Comparison of ENCODE assay signal across 1 cellular context in the genomic region with DNA sequence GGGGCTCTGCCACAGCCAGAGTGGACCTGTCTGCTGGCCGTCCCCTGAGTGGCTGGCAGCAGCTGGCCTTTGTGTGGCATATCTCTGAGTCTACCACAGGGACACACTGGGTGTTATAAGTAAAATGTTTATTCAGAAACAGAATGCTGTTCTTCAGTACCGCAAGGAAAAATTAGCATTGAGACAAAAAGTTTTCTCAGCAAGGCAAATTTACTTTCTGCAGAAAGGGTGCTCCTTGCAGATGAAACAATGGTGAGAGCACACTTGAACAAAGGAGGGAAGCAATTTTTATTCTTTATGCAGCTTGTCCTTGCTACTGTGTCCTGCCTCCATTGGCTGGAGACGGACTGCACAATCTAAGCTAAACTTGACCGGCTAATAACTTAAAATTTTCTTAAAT.
TF ChIP-seq lines count a peak whose summit lies in the region.

No MANE protein-coding gene starts in this region.

TF ChIP-seq in IMR-90, 13 proteins besides CTCF, POLR2A, EP300 and RAD21:
- peak; percentile 47 for TF ChIP-seq RCOR1 (IDR thresholded peaks at IDR 0.05; ENCODE audit: insufficient replicate concordance, low read length)
- no peak for TF ChIP-seq BHLHE40 (IDR thresholded peaks at IDR 0.05; ENCODE audit: low read depth, low read length)
